ENCODE assay signal across 8 cellular contexts in the genomic region with DNA sequence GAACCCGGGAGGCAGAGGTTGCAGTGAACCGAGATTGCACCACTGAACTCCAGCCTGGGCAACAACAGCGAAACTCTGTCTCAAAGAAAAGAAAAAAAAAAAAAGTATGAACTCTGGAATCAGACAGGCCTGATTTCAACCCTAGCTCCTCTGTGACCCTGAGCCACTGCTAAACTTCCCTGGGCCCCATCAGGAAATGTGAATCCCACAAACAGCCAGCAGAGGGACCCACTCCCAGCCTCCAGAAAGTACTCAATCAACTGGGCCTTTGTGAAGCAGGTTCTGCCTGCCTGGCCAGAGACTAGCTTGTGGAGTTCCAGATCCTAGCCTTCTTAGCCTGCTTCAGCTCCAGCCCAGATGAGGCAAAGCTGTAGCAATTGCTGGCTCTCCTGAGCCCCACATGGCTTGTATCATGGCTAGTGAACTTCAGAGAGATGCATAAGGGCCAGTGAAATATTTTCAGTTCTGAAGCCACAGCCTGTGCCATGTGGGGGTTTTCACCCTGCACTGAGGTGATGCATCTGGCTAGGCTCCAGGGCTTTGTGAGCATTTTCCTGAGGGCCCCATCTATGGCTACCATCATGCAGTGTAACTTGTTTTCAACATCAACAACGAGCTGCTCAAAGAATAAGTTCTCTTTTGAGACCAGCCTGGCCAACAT. TPM values are rescaled to one million over a fixed set of nuclear protein-coding genes. Genes with fewer than 3 reads are reported as not detected.
DNase-seq lines count a peak whose midpoint lies in the region; ATAC-seq and TF ChIP-seq lines count a peak whose summit lies in the region.

No MANE protein-coding gene starts in this region.

- H3K4me2 ChIP-seq in PC-9: peak overlapping the region; percentile 65

- peaks cover 7% of the 10 kb centered on the region for H3K27me3 Mint-ChIP-seq in progenitor cell of endocrine pancreas

- no peaks in the 10 kb centered on the region for H3K27me3 ChIP-seq in PC-9 (ENCODE audit: insufficient read depth, low read depth)

- peak overlapping the region; percentile 85 for H3K27ac ChIP-seq in PC-9

- H3K4me1 Mint-ChIP-seq in progenitor cell of endocrine pancreas (ENCODE audit: low read depth): peaks cover 5% of the 10 kb centered on the region

- H4K20me1 ChIP-seq in PC-9 (ENCODE audit: insufficient read depth): no peaks in the 10 kb centered on the region

- no TSS peak for BruUV-seq in PC-9 (replicated peaks; lab: Mats Ljungman, UMichigan)

- intact Hi-C loops in PC-9 (cut with micrococcal nuclease; ENCODE audit: unreplicated experiment): loop anchor here (10.0 kb wide), 1 partner anchor 1172 kb away; no protein-coding TSS in a partner anchor

- no peaks in the 10 kb centered on the region for H3K9me3 ChIP-seq in PC-9 (ENCODE audit: insufficient read depth, low read depth)

- H3K36me3 ChIP-seq in PC-9 (ENCODE audit: low read depth): no peaks in the 10 kb centered on the region

- DNase-seq in DMS 273 treated with DMSO at 0.1 percent for 48 hours (lab: John Stamatoyannopoulos, UW) (peak; percentile 18), PC-9 (peak; percentile 71 to 81), germinal center (ENCODE audit: low spot score) (peak; percentile 30), progenitor cell of endocrine pancreas (ENCODE audit: low spot score, unreplicated experiment) (peak; percentile 21), DMS114 treated with DMSO at 0.1 percent for 48 hours (lab: John Stamatoyannopoulos, UW; ENCODE audit: unreplicated experiment) (no peak)
- peak; percentile 48 for DNase-seq in activated effector memory CD4-positive, alpha-beta T cell treated with Interleukin-2 at 50 U/mL for 16 hours

- H2AFZ ChIP-seq in PC-9: no peak overlapping the region

- H3K4me1 ChIP-seq in PC-9 (replicated peaks; ENCODE audit: insufficient read depth): peaks cover 44% of the 10 kb centered on the region

- peak; percentile 81 for ATAC-seq in GM19463 (IDR thresholded peaks at IDR 0.05; ENCODE audit: unreplicated experiment)
- peak; percentile 64 for ATAC-seq in HG03469 (IDR thresholded peaks at IDR 0.05; ENCODE audit: unreplicated experiment)

- H3K79me2 ChIP-seq in PC-9 (ENCODE audit: low read depth): no peaks in the 10 kb centered on the region

- peak overlapping the region; percentile 62 for H3K27ac Mint-ChIP-seq in progenitor cell of endocrine pancreas

- H3K4me3 ChIP-seq in PC-9: no peak overlapping the region; the same call in 1 of the 2 replicates

- H3K9me3 Mint-ChIP-seq in progenitor cell of endocrine pancreas (ENCODE audit: low read depth): peaks cover 17% of the 10 kb centered on the region

- CTCF ChIA-PET in PC-9 (lab: Charles Lee): interaction anchor here (0.7 to 1.3 kb wide), 5 partner anchors 15 to 1456 kb away, joined by 4 to 13 read pairs (median 5); partner anchors contain the start of gene EOLA1

- peaks cover 31% of the 10 kb centered on the region for H3F3A ChIP-seq in PC-9 (ENCODE audit: insufficient read depth, low read depth)

- POLR2A ChIA-PET in PC-9 (lab: Charles Lee; ENCODE audit: unreplicated experiment): interaction anchor here (0.7 to 1.0 kb wide), 2 partner anchors 21 to 28 kb away, joined by 5 to 9 read pairs; no protein-coding TSS in a partner anchor

- H3K36me3 Mint-ChIP-seq in progenitor cell of endocrine pancreas (ENCODE audit: insufficient read depth): peaks cover 2% of the 10 kb centered on the region

- H3K9me2 ChIP-seq in PC-9 (ENCODE audit: insufficient read depth): no peaks in the 10 kb centered on the region

- peak; percentile 84 for TF ChIP-seq CTCF in PC-9 (conservative IDR thresholded peaks at IDR 0.05)
- TF ChIP-seq CTCF in progenitor cell of endocrine pancreas (IDR thresholded peaks at IDR 0.05; ENCODE audit: unreplicated experiment): peak; percentile 58

- H3K4me3 Mint-ChIP-seq in progenitor cell of endocrine pancreas (ENCODE audit: low read depth): no peak overlapping the region

RNA-seq across cellular contexts. Expression of gene IDS, which starts 7.2 kb away (rescaled TPM):
- 169 and 214 TPM in 2 replicates for total RNA-seq in PC-9 (2021)
- 33.9 and 38.0 TPM in 2 replicates for total RNA-seq in progenitor cell of endocrine pancreas

RNA-seq across cellular contexts. Expression of gene EOLA1, which starts 28.5 kb away (rescaled TPM):
- total RNA-seq in PC-9 (2021): 24.3 and 25.1 TPM in 2 replicates
- 17.8 and 19.5 TPM in 2 replicates for total RNA-seq in progenitor cell of endocrine pancreas

RNA-seq across cellular contexts. Expression of gene HSFX3, which starts 37.4 kb away (rescaled TPM):
- not detected in 2 replicates for total RNA-seq in PC-9 (2021)
- not detected in 2 replicates for total RNA-seq in progenitor cell of endocrine pancreas
